In the genomic region with DNA sequence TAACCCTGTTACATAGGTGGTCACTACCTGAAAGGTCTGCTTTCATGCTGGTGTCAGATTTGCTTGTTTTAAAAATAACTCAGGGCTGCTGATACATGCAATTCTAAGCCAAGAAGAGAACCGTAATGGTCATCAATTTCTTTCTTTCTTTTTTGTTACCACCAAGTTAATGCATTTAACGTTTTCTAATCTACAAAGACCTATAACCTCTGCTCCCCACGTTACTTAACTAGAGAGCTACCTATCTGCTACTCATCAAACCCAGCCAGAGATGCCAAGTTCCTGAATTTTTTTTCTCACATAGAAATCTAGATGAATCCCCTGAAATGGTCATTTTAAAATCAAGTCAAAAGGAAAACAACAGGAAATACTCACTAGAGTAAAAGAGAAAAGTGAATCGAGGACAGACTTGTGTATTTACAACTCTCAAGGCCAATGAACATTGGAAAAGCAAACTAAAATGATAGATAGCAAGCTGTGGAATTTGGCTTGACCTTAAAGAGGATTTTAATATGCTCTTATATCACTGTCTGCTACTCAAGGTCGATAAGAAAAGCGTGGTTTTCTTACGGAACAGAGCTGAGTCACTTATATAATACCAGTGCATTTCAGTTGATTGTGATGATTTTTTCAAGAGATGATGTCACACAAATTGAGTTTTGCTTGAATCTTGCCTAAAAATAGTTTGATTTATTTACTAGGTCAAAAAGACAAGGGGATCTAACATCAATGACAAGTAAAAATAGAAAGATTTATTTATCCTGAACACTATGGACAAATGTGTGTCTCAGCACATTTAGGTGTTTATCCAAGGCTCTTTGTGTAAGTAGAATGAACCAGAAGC, we compare ENCODE assay signal across 1 cellular context.
TF ChIP-seq lines count a peak whose summit lies in the region.

No MANE protein-coding gene starts in this region.

TF ChIP-seq in H1, 55 proteins besides CTCF, POLR2A, EP300 and RAD21 (continued from another document):
- TF ChIP-seq RFX5 (IDR thresholded peaks at IDR 0.05; ENCODE audit: borderline replicate concordance, low read depth, low read length), result no peak
- TF ChIP-seq BCL11A (IDR thresholded peaks at IDR 0.05; ENCODE audit: low read depth in 2 of 2, low read length in 2 of 2), result no peak
